1 cellular context compared by ENCODE assay signal in genomic region chr6:28136585-28137457, GRCh38.
A peak's percentile ranks its signal among the peaks of the same experiment; 100 is the strongest.
TF ChIP-seq lines count a peak whose summit lies in the region.

No MANE protein-coding gene starts in this region.

TF ChIP-seq in SK-N-SH, 30 proteins besides CTCF, POLR2A, EP300 and RAD21 (continued from another document):
- TF ChIP-seq USF2 (IDR thresholded peaks at IDR 0.05; ENCODE audit: borderline replicate concordance, low read depth, low read length) (no peak), GABPA (IDR thresholded peaks at IDR 0.05; ENCODE audit: low read depth) (peak; percentile 92), REST (IDR thresholded peaks at IDR 0.05; ENCODE audit: low read depth, low read length) (peak; percentile 75), SIN3A (IDR thresholded peaks at IDR 0.05; ENCODE audit: borderline replicate concordance, low read depth, low read length) (peak; percentile 95; the same call in 1 of the 2 replicates), RCOR1 (IDR thresholded peaks at IDR 0.05; ENCODE audit: low read length) (peak; percentile 55; the same call in 1 of the 2 replicates), FOXM1 (IDR thresholded peaks at IDR 0.05; ENCODE audit: low read depth) (peak; percentile 58; the same call in 1 of the 2 replicates), CHD2 (IDR thresholded peaks at IDR 0.05; ENCODE audit: low read length, partially characterized antibody) (peak; percentile 93), RFX5 (IDR thresholded peaks at IDR 0.05; ENCODE audit: low read length) (0 out of 2 replicates have a peak, but pooled peaks have one; percentile 15), TCF12 (IDR thresholded peaks at IDR 0.05) (peak; percentile 49; the same call in 1 of the 2 replicates)
